ENCODE assay signal across 1 cellular context in the genomic region with DNA sequence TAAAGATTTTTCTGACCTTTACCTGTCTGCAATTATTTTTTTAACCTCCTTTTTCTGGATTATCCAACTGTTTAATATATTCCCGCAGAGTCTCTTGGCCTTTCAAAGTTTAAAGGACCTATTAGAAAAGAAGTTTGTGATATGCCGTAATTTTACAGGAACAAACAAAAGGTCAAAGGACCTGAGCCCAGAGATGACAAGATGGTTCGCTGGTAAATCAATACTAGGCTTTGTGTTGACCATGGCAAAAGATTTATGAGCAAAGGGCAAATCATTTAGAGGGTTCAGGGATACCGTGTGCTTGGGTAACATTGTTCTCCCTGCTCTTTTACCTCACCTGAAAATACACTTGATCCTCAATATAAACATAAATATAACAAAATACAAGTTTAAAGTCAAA.
TF ChIP-seq lines count a peak whose summit lies in the region.

No MANE protein-coding gene starts in this region.

TF ChIP-seq in HepG2, 621 proteins besides CTCF, POLR2A, EP300 and RAD21 (continued from another document and continues in another):
- TF ChIP-seq, protein P1, sequence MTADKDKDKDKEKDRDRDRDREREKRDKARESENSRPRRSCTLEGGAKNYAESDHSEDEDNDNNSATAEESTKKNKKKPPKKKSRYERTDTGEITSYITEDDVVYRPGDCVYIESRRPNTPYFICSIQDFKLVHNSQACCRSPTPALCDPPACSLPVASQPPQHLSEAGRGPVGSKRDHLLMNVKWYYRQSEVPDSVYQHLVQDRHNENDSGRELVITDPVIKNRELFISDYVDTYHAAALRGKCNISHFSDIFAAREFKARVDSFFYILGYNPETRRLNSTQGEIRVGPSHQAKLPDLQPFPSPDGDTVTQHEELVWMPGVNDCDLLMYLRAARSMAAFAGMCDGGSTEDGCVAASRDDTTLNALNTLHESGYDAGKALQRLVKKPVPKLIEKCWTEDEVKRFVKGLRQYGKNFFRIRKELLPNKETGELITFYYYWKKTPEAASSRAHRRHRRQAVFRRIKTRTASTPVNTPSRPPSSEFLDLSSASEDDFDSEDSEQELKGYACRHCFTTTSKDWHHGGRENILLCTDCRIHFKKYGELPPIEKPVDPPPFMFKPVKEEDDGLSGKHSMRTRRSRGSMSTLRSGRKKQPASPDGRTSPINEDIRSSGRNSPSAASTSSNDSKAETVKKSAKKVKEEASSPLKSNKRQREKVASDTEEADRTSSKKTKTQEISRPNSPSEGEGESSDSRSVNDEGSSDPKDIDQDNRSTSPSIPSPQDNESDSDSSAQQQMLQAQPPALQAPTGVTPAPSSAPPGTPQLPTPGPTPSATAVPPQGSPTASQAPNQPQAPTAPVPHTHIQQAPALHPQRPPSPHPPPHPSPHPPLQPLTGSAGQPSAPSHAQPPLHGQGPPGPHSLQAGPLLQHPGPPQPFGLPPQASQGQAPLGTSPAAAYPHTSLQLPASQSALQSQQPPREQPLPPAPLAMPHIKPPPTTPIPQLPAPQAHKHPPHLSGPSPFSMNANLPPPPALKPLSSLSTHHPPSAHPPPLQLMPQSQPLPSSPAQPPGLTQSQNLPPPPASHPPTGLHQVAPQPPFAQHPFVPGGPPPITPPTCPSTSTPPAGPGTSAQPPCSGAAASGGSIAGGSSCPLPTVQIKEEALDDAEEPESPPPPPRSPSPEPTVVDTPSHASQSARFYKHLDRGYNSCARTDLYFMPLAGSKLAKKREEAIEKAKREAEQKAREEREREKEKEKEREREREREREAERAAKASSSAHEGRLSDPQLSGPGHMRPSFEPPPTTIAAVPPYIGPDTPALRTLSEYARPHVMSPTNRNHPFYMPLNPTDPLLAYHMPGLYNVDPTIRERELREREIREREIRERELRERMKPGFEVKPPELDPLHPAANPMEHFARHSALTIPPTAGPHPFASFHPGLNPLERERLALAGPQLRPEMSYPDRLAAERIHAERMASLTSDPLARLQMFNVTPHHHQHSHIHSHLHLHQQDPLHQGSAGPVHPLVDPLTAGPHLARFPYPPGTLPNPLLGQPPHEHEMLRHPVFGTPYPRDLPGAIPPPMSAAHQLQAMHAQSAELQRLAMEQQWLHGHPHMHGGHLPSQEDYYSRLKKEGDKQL (CRISPR knock-in tag; IDR thresholded peaks at IDR 0.05; ENCODE audit: low read depth) = peak; percentile 95
- TF ChIP-seq ZNF160 (CRISPR knock-in tag; IDR thresholded peaks at IDR 0.05) (no peak), TMF1 (CRISPR knock-in tag; IDR thresholded peaks at IDR 0.05; ENCODE audit: low read depth) (no peak), MED13 (CRISPR knock-in tag; IDR thresholded peaks at IDR 0.05) (peak; percentile 97), ZNF816 (CRISPR knock-in tag; IDR thresholded peaks at IDR 0.05; ENCODE audit: borderline replicate concordance) (no peak), JUNB (CRISPR knock-in tag; IDR thresholded peaks at IDR 0.05; ENCODE audit: borderline replicate concordance) (no peak), ZNF143 (CRISPR knock-in tag; IDR thresholded peaks at IDR 0.05) (no peak), MEIS2 (CRISPR knock-in tag; IDR thresholded peaks at IDR 0.05) (peak; percentile 99), RCOR2 (CRISPR knock-in tag; IDR thresholded peaks at IDR 0.05) (peak; percentile 89), CENPX (CRISPR knock-in tag; IDR thresholded peaks at IDR 0.05) (no peak), ZNF737 (CRISPR knock-in tag; IDR thresholded peaks at IDR 0.05; ENCODE audit: borderline replicate concordance) (no peak), SIX4 (CRISPR knock-in tag; IDR thresholded peaks at IDR 0.05) (peak; percentile 82), ZNF709 (CRISPR knock-in tag; IDR thresholded peaks at IDR 0.05) (no peak), JARID2 (CRISPR knock-in tag; IDR thresholded peaks at IDR 0.05; ENCODE audit: insufficient replicate concordance) (no peak), MEF2D (CRISPR knock-in tag; IDR thresholded peaks at IDR 0.05) (no peak; the same call in none of the 2 replicates), ZMYM2 (CRISPR knock-in tag; IDR thresholded peaks at IDR 0.05) (no peak), ZNF550 (CRISPR knock-in tag; IDR thresholded peaks at IDR 0.05; ENCODE audit: borderline replicate concordance) (no peak), EZH2 (conservative IDR thresholded peaks at IDR 0.05; ENCODE audit: low read depth, low read length) (no peak), KDM6A (CRISPR knock-in tag; IDR thresholded peaks at IDR 0.05; ENCODE audit: low read depth) (peak; percentile 85)
- TF ChIP-seq, protein P2, sequence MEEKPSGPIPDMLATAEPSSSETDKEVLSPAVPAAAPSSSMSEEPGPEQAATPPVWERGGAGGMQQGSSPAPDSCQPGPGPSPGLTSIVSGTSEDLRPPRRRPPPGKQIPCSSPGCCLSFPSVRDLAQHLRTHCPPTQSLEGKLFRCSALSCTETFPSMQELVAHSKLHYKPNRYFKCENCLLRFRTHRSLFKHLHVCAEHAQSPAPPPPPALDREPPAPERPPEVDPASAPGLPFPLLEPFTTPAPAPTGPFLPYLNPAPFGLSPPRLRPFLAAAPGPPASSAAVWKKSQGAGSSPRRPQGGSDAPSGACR (CRISPR knock-in tag; IDR thresholded peaks at IDR 0.05) = 0 out of 2 replicates have a peak, but pooled peaks have one; percentile 33
- TF ChIP-seq, protein P3, sequence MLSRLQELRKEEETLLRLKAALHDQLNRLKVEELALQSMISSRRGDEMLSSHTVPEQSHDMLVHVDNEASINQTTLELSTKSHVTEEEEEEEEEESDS (CRISPR knock-in tag; IDR thresholded peaks at IDR 0.05; ENCODE audit: borderline replicate concordance) = no peak
- TF ChIP-seq, protein P4, sequence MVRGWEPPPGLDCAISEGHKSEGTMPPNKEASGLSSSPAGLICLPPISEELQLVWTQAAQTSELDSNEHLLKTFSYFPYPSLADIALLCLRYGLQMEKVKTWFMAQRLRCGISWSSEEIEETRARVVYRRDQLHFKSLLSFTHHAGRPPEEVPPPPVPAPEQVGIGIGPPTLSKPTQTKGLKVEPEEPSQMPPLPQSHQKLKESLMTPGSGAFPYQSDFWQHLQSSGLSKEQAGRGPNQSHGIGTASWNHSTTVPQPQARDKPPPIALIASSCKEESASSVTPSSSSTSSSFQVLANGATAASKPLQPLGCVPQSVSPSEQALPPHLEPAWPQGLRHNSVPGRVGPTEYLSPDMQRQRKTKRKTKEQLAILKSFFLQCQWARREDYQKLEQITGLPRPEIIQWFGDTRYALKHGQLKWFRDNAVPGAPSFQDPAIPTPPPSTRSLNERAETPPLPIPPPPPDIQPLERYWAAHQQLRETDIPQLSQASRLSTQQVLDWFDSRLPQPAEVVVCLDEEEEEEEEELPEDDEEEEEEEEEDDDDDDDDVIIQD (CRISPR knock-in tag; IDR thresholded peaks at IDR 0.05; ENCODE audit: low read depth) = peak; percentile 100
- TF ChIP-seq, protein P5, sequence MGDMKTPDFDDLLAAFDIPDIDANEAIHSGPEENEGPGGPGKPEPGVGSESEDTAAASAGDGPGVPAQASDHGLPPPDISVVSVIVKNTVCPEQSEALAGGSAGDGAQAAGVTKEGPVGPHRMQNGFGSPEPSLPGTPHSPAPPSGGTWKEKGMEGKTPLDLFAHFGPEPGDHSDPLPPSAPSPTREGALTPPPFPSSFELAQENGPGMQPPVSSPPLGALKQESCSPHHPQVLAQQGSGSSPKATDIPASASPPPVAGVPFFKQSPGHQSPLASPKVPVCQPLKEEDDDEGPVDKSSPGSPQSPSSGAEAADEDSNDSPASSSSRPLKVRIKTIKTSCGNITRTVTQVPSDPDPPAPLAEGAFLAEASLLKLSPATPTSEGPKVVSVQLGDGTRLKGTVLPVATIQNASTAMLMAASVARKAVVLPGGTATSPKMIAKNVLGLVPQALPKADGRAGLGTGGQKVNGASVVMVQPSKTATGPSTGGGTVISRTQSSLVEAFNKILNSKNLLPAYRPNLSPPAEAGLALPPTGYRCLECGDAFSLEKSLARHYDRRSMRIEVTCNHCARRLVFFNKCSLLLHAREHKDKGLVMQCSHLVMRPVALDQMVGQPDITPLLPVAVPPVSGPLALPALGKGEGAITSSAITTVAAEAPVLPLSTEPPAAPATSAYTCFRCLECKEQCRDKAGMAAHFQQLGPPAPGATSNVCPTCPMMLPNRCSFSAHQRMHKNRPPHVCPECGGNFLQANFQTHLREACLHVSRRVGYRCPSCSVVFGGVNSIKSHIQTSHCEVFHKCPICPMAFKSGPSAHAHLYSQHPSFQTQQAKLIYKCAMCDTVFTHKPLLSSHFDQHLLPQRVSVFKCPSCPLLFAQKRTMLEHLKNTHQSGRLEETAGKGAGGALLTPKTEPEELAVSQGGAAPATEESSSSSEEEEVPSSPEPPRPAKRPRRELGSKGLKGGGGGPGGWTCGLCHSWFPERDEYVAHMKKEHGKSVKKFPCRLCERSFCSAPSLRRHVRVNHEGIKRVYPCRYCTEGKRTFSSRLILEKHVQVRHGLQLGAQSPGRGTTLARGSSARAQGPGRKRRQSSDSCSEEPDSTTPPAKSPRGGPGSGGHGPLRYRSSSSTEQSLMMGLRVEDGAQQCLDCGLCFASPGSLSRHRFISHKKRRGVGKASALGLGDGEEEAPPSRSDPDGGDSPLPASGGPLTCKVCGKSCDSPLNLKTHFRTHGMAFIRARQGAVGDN (CRISPR knock-in tag; IDR thresholded peaks at IDR 0.05) = no peak
- TF ChIP-seq, protein P6, sequence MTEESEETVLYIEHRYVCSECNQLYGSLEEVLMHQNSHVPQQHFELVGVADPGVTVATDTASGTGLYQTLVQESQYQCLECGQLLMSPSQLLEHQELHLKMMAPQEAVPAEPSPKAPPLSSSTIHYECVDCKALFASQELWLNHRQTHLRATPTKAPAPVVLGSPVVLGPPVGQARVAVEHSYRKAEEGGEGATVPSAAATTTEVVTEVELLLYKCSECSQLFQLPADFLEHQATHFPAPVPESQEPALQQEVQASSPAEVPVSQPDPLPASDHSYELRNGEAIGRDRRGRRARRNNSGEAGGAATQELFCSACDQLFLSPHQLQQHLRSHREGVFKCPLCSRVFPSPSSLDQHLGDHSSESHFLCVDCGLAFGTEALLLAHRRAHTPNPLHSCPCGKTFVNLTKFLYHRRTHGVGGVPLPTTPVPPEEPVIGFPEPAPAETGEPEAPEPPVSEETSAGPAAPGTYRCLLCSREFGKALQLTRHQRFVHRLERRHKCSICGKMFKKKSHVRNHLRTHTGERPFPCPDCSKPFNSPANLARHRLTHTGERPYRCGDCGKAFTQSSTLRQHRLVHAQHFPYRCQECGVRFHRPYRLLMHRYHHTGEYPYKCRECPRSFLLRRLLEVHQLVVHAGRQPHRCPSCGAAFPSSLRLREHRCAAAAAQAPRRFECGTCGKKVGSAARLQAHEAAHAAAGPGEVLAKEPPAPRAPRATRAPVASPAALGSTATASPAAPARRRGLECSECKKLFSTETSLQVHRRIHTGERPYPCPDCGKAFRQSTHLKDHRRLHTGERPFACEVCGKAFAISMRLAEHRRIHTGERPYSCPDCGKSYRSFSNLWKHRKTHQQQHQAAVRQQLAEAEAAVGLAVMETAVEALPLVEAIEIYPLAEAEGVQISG (CRISPR knock-in tag; IDR thresholded peaks at IDR 0.05) = peak; percentile 19; the same call in 1 of the 2 replicates
- TF ChIP-seq, protein P7, sequence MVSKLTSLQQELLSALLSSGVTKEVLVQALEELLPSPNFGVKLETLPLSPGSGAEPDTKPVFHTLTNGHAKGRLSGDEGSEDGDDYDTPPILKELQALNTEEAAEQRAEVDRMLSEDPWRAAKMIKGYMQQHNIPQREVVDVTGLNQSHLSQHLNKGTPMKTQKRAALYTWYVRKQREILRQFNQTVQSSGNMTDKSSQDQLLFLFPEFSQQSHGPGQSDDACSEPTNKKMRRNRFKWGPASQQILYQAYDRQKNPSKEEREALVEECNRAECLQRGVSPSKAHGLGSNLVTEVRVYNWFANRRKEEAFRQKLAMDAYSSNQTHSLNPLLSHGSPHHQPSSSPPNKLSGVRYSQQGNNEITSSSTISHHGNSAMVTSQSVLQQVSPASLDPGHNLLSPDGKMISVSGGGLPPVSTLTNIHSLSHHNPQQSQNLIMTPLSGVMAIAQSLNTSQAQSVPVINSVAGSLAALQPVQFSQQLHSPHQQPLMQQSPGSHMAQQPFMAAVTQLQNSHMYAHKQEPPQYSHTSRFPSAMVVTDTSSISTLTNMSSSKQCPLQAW (CRISPR knock-in tag; IDR thresholded peaks at IDR 0.05) = peak; percentile 59; the same call in 1 of the 2 replicates
- TF ChIP-seq, protein P8, sequence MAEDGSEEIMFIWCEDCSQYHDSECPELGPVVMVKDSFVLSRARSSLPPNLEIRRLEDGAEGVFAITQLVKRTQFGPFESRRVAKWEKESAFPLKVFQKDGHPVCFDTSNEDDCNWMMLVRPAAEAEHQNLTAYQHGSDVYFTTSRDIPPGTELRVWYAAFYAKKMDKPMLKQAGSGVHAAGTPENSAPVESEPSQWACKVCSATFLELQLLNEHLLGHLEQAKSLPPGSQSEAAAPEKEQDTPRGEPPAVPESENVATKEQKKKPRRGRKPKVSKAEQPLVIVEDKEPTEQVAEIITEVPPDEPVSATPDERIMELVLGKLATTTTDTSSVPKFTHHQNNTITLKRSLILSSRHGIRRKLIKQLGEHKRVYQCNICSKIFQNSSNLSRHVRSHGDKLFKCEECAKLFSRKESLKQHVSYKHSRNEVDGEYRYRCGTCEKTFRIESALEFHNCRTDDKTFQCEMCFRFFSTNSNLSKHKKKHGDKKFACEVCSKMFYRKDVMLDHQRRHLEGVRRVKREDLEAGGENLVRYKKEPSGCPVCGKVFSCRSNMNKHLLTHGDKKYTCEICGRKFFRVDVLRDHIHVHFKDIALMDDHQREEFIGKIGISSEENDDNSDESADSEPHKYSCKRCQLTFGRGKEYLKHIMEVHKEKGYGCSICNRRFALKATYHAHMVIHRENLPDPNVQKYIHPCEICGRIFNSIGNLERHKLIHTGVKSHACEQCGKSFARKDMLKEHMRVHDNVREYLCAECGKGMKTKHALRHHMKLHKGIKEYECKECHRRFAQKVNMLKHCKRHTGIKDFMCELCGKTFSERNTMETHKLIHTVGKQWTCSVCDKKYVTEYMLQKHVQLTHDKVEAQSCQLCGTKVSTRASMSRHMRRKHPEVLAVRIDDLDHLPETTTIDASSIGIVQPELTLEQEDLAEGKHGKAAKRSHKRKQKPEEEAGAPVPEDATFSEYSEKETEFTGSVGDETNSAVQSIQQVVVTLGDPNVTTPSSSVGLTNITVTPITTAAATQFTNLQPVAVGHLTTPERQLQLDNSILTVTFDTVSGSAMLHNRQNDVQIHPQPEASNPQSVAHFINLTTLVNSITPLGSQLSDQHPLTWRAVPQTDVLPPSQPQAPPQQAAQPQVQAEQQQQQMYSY (CRISPR knock-in tag; IDR thresholded peaks at IDR 0.05) = no peak
- TF ChIP-seq, protein P9, sequence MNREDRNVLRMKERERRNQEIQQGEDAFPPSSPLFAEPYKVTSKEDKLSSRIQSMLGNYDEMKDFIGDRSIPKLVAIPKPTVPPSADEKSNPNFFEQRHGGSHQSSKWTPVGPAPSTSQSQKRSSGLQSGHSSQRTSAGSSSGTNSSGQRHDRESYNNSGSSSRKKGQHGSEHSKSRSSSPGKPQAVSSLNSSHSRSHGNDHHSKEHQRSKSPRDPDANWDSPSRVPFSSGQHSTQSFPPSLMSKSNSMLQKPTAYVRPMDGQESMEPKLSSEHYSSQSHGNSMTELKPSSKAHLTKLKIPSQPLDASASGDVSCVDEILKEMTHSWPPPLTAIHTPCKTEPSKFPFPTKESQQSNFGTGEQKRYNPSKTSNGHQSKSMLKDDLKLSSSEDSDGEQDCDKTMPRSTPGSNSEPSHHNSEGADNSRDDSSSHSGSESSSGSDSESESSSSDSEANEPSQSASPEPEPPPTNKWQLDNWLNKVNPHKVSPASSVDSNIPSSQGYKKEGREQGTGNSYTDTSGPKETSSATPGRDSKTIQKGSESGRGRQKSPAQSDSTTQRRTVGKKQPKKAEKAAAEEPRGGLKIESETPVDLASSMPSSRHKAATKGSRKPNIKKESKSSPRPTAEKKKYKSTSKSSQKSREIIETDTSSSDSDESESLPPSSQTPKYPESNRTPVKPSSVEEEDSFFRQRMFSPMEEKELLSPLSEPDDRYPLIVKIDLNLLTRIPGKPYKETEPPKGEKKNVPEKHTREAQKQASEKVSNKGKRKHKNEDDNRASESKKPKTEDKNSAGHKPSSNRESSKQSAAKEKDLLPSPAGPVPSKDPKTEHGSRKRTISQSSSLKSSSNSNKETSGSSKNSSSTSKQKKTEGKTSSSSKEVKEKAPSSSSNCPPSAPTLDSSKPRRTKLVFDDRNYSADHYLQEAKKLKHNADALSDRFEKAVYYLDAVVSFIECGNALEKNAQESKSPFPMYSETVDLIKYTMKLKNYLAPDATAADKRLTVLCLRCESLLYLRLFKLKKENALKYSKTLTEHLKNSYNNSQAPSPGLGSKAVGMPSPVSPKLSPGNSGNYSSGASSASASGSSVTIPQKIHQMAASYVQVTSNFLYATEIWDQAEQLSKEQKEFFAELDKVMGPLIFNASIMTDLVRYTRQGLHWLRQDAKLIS (CRISPR knock-in tag; IDR thresholded peaks at IDR 0.05) = no peak
